Comparison of ENCODE assay signal across 7 cellular contexts in the genomic region with DNA sequence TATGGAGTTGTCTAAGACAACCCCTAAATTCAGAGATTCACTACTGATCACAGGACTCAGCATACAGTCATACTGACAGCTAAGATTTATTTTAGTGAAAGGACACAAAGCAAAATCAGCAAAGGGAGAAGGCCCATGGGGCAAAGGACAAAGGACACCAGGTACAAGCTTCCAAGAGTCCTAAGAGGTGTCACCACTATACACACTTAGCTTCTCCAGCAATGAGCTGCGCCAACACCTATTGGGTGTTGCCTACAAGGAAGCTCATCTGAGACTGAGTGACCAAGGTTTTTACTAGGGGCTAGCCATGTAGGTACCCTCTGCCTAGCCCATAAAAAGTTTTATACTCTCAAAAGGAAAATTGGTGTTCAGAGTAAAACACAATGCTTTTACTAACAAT. TPM values are rescaled to one million over a fixed set of nuclear protein-coding genes. Genes with fewer than 3 reads are reported as not detected.
"Had no signal": no experiment of that assay in that cellular context is flagged by ENCODE, and none has a peak within 500 bp of the region (broad histone marks: within the 10 kb centered on the region; RNA-seq: fewer than 3 reads in every experiment).

No MANE protein-coding gene starts in this region.

- ATAC-seq: HepG2, K562 had no signal

- DNase-seq: IMR-90, KBM-7 had no signal

- H3K4me3 ChIP-seq: K562 had no signal

- H3K27ac ChIP-seq: HL-60 had no signal

RNA-seq across cellular contexts. Expression of gene PABPC1L2A, which starts 55.4 kb away (rescaled TPM):
- total RNA-seq: HepG2, HT1080, IMR-90, K562 had no signal
- polyA plus RNA-seq: HepG2, IgD-negative memory B cell, IMR-90, K562 had no signal
